In the genomic region with DNA sequence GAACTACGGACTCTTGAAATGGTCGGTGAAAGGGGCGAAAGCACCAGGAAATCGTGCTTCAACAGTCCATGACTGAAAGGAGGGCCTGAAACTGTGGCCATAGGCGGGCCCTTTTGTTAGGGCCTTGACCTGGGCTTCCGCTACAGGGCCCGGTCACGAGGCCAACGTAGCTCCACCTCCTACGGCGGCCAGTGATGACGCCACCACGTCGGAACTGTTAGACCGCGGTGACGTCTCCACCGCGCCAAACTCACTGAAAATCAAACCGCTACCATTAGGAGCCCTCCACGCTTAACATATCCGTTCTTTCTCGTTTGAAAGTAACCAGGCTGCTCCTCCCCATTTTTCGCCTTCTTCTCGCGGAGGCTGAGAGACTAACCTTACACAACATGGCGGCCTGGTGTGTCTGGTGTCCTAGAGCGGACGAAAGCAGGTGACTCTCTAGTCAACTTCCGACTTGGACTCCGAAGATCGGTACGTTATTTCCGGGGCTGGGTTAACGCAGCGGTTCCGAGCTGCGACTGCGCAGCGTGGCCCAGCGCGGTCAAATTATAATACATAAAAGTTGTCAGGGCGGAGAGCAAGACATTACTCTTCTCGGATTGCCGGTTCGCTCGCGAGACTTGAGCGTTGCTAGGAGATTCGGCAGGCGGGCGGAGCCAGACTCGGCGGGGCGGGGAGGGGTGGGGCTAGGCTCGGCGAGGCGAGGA, we compare ENCODE assay signal across 1 cellular context.
TF ChIP-seq lines count a peak whose summit lies in the region.

No MANE protein-coding gene starts in this region.

TF ChIP-seq in K562, 482 proteins besides CTCF, POLR2A, EP300 and RAD21 (continued from another document and continues in another):
- TF ChIP-seq, protein P1, sequence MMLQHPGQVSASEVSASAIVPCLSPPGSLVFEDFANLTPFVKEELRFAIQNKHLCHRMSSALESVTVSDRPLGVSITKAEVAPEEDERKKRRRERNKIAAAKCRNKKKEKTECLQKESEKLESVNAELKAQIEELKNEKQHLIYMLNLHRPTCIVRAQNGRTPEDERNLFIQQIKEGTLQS (IDR thresholded peaks at IDR 0.05): peak; percentile 95
- TF ChIP-seq, protein P1 (CRISPR knock-in tag; conservative IDR thresholded peaks at IDR 0.05): peak; percentile 95
- TF ChIP-seq ZNF274 (IDR thresholded peaks at IDR 0.05; ENCODE audit: borderline replicate concordance, low read depth, low read length) (no peak), MAFK (IDR thresholded peaks at IDR 0.05; ENCODE audit: low read length) (0 out of 2 replicates have a peak, but pooled peaks have one; percentile 0), NFYB (IDR thresholded peaks at IDR 0.05; ENCODE audit: extremely low read depth, insufficient read length) (no peak), SRSF9 (IDR thresholded peaks at IDR 0.05; ENCODE audit: borderline replicate concordance, low read depth, low read length) (no peak), TAF7 (tag; IDR thresholded peaks at IDR 0.05) (peak; percentile 92), EGR1 (conservative IDR thresholded peaks at IDR 0.05) (no peak; the same call in 1 of the 2 replicates), BRF1 (IDR thresholded peaks at IDR 0.05; ENCODE audit: borderline replicate concordance, extremely low read depth, insufficient read length) (no peak), RBM14 (IDR thresholded peaks at IDR 0.05; ENCODE audit: borderline replicate concordance, insufficient read depth, low read depth, low read length) (no peak), MCM3 (IDR thresholded peaks at IDR 0.05) (no peak), SMAD2 (IDR thresholded peaks at IDR 0.05; ENCODE audit: low read depth, low read length) (no peak), NR4A1 (CRISPR knock-in tag; IDR thresholded peaks at IDR 0.05) (peak; percentile 88; the same call in 1 of the 2 replicates), NR4A1 (tag; IDR thresholded peaks at IDR 0.05) (0 out of 2 replicates have a peak, but pooled peaks have one; percentile 19), BRCA1 (IDR thresholded peaks at IDR 0.05) (no peak), BRCA1 (CRISPR knock-in tag; IDR thresholded peaks at IDR 0.05) (no peak), SPI1 (IDR thresholded peaks at IDR 0.05; ENCODE audit: borderline replicate concordance, low read depth, low read length) (no peak), ZNF143 (CRISPR knock-in tag; IDR thresholded peaks at IDR 0.05) (no peak), RBM34 (IDR thresholded peaks at IDR 0.05; ENCODE audit: borderline replicate concordance, insufficient read depth, low read length) (no peak), SIX5 (IDR thresholded peaks at IDR 0.05; ENCODE audit: borderline replicate concordance in 1 of 2, insufficient read depth in 1 of 2, low read depth in 1 of 2, low read length in 2 of 2) (peak; percentile 41 to 44; a peak in 3 of 4 replicates), DMBX1 (CRISPR knock-in tag; IDR thresholded peaks at IDR 0.05; ENCODE audit: borderline replicate concordance) (0 out of 2 replicates have a peak, but pooled peaks have one; percentile 59), ZC3H4 (CRISPR knock-in tag; IDR thresholded peaks at IDR 0.05; ENCODE audit: borderline replicate concordance) (no peak; the same call in 1 of the 2 replicates), ZNF311 (CRISPR knock-in tag; IDR thresholded peaks at IDR 0.05) (no peak), KLF1 (tag; IDR thresholded peaks at IDR 0.05) (no peak), NEUROD1 (IDR thresholded peaks at IDR 0.05; ENCODE audit: borderline replicate concordance, low read depth, low read length, partially characterized antibody) (peak; percentile 48), SMARCA5 (IDR thresholded peaks at IDR 0.05) (no peak), SUPT5H (IDR thresholded peaks at IDR 0.05) (peak; percentile 97), NR2C2 (CRISPR knock-in tag; IDR thresholded peaks at IDR 0.05) (peak; percentile 67), NR2C2 (tag; IDR thresholded peaks at IDR 0.05) (peak; percentile 96), PRPF4 (IDR thresholded peaks at IDR 0.05; ENCODE audit: insufficient read depth, low read depth, low read length, poor library complexity, severe bottlenecking) (no peak), MXI1 (IDR thresholded peaks at IDR 0.05; ENCODE audit: low read depth, low read length) (peak; percentile 87), SRF (CRISPR knock-in tag; IDR thresholded peaks at IDR 0.05) (no peak), JUND (IDR thresholded peaks at IDR 0.05; ENCODE audit: borderline replicate concordance, low read depth, low read length) (peak; percentile 72), JUND (tag; IDR thresholded peaks at IDR 0.05; ENCODE audit: borderline replicate concordance, low read depth, low read length) (peak; percentile 76; the same call in 2 of the 3 replicates), MYBL2 (IDR thresholded peaks at IDR 0.05; ENCODE audit: low read depth) (peak; percentile 93), MYBL2 (CRISPR knock-in tag; IDR thresholded peaks at IDR 0.05; ENCODE audit: borderline replicate concordance) (no peak), HNRNPLL (IDR thresholded peaks at IDR 0.05; ENCODE audit: low read depth, low read length, poor library complexity, severe bottlenecking) (peak; percentile 98), ZNF324 (CRISPR knock-in tag; IDR thresholded peaks at IDR 0.05) (no peak), SMARCE1 (IDR thresholded peaks at IDR 0.05) (no peak; the same call in 1 of the 2 replicates), ZNF384 (IDR thresholded peaks at IDR 0.05; ENCODE audit: low read depth, low read length) (no peak), ESRRA (IDR thresholded peaks at IDR 0.05; ENCODE audit: borderline replicate concordance, low read depth) (peak; percentile 94), THRAP3 (IDR thresholded peaks at IDR 0.05; ENCODE audit: borderline replicate concordance) (no peak), CEBPG (CRISPR knock-in tag; IDR thresholded peaks at IDR 0.05) (peak; percentile 77), CEBPG (tag; conservative IDR thresholded peaks at IDR 0.05 in 1 of 2, IDR thresholded peaks at IDR 0.05 in 1 of 2) (peak in 1 of 2 experiments; percentile 6; a peak in 1 of 4 replicates), KDM2B (CRISPR knock-in tag; IDR thresholded peaks at IDR 0.05) (no peak), ZNF24 (IDR thresholded peaks at IDR 0.05) (peak; percentile 54; the same call in 1 of the 2 replicates)
- TF ChIP-seq, protein P2, sequence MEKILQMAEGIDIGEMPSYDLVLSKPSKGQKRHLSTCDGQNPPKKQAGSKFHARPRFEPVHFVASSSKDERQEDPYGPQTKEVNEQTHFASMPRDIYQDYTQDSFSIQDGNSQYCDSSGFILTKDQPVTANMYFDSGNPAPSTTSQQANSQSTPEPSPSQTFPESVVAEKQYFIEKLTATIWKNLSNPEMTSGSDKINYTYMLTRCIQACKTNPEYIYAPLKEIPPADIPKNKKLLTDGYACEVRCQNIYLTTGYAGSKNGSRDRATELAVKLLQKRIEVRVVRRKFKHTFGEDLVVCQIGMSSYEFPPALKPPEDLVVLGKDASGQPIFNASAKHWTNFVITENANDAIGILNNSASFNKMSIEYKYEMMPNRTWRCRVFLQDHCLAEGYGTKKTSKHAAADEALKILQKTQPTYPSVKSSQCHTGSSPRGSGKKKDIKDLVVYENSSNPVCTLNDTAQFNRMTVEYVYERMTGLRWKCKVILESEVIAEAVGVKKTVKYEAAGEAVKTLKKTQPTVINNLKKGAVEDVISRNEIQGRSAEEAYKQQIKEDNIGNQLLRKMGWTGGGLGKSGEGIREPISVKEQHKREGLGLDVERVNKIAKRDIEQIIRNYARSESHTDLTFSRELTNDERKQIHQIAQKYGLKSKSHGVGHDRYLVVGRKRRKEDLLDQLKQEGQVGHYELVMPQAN (IDR thresholded peaks at IDR 0.05; ENCODE audit: borderline replicate concordance): peak; percentile 73; the same call in 1 of the 2 replicates
- TF ChIP-seq, protein P3, sequence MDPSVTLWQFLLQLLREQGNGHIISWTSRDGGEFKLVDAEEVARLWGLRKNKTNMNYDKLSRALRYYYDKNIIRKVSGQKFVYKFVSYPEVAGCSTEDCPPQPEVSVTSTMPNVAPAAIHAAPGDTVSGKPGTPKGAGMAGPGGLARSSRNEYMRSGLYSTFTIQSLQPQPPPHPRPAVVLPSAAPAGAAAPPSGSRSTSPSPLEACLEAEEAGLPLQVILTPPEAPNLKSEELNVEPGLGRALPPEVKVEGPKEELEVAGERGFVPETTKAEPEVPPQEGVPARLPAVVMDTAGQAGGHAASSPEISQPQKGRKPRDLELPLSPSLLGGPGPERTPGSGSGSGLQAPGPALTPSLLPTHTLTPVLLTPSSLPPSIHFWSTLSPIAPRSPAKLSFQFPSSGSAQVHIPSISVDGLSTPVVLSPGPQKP (CRISPR knock-in tag; IDR thresholded peaks at IDR 0.05): no peak
- TF ChIP-seq, protein P4, sequence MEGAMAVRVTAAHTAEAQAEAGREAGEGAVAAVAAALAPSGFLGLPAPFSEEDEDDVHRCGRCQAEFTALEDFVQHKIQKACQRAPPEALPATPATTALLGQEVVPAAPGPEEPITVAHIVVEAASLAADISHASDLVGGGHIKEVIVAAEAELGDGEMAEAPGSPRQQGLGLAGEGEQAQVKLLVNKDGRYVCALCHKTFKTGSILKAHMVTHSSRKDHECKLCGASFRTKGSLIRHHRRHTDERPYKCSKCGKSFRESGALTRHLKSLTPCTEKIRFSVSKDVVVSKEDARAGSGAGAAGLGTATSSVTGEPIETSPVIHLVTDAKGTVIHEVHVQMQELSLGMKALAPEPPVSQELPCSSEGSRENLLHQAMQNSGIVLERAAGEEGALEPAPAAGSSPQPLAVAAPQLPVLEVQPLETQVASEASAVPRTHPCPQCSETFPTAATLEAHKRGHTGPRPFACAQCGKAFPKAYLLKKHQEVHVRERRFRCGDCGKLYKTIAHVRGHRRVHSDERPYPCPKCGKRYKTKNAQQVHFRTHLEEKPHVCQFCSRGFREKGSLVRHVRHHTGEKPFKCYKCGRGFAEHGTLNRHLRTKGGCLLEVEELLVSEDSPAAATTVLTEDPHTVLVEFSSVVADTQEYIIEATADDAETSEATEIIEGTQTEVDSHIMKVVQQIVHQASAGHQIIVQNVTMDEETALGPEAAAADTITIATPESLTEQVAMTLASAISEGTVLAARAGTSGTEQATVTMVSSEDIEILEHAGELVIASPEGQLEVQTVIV (CRISPR knock-in tag; IDR thresholded peaks at IDR 0.05; ENCODE audit: borderline replicate concordance): 0 out of 2 replicates have a peak, but pooled peaks have one; percentile 52
- TF ChIP-seq, protein P5, sequence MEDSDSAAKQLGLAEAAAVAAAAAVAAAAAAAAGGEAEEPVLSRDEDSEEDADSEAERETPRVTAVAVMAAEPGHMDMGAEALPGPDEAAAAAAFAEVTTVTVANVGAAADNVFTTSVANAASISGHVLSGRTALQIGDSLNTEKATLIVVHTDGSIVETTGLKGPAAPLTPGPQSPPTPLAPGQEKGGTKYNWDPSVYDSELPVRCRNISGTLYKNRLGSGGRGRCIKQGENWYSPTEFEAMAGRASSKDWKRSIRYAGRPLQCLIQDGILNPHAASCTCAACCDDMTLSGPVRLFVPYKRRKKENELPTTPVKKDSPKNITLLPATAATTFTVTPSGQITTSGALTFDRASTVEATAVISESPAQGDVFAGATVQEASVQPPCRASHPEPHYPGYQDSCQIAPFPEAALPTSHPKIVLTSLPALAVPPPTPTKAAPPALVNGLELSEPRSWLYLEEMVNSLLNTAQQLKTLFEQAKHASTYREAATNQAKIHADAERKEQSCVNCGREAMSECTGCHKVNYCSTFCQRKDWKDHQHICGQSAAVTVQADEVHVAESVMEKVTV (CRISPR knock-in tag; IDR thresholded peaks at IDR 0.05): peak; percentile 15; the same call in 1 of the 2 replicates
- TF ChIP-seq, protein P6, sequence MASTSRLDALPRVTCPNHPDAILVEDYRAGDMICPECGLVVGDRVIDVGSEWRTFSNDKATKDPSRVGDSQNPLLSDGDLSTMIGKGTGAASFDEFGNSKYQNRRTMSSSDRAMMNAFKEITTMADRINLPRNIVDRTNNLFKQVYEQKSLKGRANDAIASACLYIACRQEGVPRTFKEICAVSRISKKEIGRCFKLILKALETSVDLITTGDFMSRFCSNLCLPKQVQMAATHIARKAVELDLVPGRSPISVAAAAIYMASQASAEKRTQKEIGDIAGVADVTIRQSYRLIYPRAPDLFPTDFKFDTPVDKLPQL (IDR thresholded peaks at IDR 0.05; ENCODE audit: extremely low read depth, insufficient read length): no peak
- TF ChIP-seq, protein P7, sequence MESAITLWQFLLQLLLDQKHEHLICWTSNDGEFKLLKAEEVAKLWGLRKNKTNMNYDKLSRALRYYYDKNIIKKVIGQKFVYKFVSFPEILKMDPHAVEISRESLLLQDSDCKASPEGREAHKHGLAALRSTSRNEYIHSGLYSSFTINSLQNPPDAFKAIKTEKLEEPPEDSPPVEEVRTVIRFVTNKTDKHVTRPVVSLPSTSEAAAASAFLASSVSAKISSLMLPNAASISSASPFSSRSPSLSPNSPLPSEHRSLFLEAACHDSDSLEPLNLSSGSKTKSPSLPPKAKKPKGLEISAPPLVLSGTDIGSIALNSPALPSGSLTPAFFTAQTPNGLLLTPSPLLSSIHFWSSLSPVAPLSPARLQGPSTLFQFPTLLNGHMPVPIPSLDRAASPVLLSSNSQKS (CRISPR knock-in tag; IDR thresholded peaks at IDR 0.05): no peak
- TF ChIP-seq, protein P8, sequence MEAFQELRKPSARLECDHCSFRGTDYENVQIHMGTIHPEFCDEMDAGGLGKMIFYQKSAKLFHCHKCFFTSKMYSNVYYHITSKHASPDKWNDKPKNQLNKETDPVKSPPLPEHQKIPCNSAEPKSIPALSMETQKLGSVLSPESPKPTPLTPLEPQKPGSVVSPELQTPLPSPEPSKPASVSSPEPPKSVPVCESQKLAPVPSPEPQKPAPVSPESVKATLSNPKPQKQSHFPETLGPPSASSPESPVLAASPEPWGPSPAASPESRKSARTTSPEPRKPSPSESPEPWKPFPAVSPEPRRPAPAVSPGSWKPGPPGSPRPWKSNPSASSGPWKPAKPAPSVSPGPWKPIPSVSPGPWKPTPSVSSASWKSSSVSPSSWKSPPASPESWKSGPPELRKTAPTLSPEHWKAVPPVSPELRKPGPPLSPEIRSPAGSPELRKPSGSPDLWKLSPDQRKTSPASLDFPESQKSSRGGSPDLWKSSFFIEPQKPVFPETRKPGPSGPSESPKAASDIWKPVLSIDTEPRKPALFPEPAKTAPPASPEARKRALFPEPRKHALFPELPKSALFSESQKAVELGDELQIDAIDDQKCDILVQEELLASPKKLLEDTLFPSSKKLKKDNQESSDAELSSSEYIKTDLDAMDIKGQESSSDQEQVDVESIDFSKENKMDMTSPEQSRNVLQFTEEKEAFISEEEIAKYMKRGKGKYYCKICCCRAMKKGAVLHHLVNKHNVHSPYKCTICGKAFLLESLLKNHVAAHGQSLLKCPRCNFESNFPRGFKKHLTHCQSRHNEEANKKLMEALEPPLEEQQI (IDR thresholded peaks at IDR 0.05): peak; percentile 94
- TF ChIP-seq, protein P9, sequence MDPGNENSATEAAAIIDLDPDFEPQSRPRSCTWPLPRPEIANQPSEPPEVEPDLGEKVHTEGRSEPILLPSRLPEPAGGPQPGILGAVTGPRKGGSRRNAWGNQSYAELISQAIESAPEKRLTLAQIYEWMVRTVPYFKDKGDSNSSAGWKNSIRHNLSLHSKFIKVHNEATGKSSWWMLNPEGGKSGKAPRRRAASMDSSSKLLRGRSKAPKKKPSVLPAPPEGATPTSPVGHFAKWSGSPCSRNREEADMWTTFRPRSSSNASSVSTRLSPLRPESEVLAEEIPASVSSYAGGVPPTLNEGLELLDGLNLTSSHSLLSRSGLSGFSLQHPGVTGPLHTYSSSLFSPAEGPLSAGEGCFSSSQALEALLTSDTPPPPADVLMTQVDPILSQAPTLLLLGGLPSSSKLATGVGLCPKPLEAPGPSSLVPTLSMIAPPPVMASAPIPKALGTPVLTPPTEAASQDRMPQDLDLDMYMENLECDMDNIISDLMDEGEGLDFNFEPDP (CRISPR knock-in tag; IDR thresholded peaks at IDR 0.05): peak; percentile 3; the same call in 1 of the 2 replicates
